In genomic region chr14:31025335-31026075, GRCh38 we compare ENCODE assay signal across 1 cellular context.
TF ChIP-seq lines count a peak whose summit lies in the region.

Gene AP4S1, plus strand, starts transcription at chr14:31025649. Its CDS starts 40,548 bp downstream, at chr14:31066197.

TF ChIP-seq in HepG2, 621 proteins besides CTCF, POLR2A, EP300 and RAD21 (continued from another document and continues in another):
- TF ChIP-seq ZNF441 (CRISPR knock-in tag; IDR thresholded peaks at IDR 0.05; ENCODE audit: borderline replicate concordance) (0 out of 2 replicates have a peak, but pooled peaks have one; percentile 67), ZC3H13 (CRISPR knock-in tag; IDR thresholded peaks at IDR 0.05) (no peak), ZNF501 (CRISPR knock-in tag; IDR thresholded peaks at IDR 0.05) (peak; percentile 86), ISX (CRISPR knock-in tag; conservative IDR thresholded peaks at IDR 0.05) (no peak), CREB1 (IDR thresholded peaks at IDR 0.05) (no peak), CREB1 (CRISPR knock-in tag; IDR thresholded peaks at IDR 0.05) (no peak), CBFB (CRISPR knock-in tag; IDR thresholded peaks at IDR 0.05) (no peak), ZFP36L1 (CRISPR knock-in tag; IDR thresholded peaks at IDR 0.05) (no peak), ZFP90 (CRISPR knock-in tag; IDR thresholded peaks at IDR 0.05; ENCODE audit: borderline replicate concordance) (peak; percentile 82), ZNF891 (CRISPR knock-in tag; IDR thresholded peaks at IDR 0.05) (peak; percentile 93), ZNF253 (CRISPR knock-in tag; IDR thresholded peaks at IDR 0.05; ENCODE audit: borderline replicate concordance) (peak; percentile 83; the same call in 1 of the 2 replicates), ZKSCAN5 (CRISPR knock-in tag; IDR thresholded peaks at IDR 0.05) (no peak), TBX3 (IDR thresholded peaks at IDR 0.05; ENCODE audit: borderline replicate concordance) (no peak), YY1 (IDR thresholded peaks at IDR 0.05; ENCODE audit: insufficient read depth, insufficient replicate concordance, low read depth, low read length) (peak; percentile 99), MEIS2 (CRISPR knock-in tag; IDR thresholded peaks at IDR 0.05) (peak; percentile 84), NRL (CRISPR knock-in tag; IDR thresholded peaks at IDR 0.05; ENCODE audit: borderline replicate concordance) (peak; percentile 98), NR2F1 (CRISPR knock-in tag; IDR thresholded peaks at IDR 0.05) (peak in 1 of 2 experiments; percentile 21; a peak in 1 of 4 replicates), ZNF343 (CRISPR knock-in tag; IDR thresholded peaks at IDR 0.05) (peak; percentile 76), KLF9 (CRISPR knock-in tag; IDR thresholded peaks at IDR 0.05; ENCODE audit: low read depth) (no peak; the same call in 1 of the 2 replicates), NCOR1 (IDR thresholded peaks at IDR 0.05; ENCODE audit: borderline replicate concordance, low read length) (no peak; the same call in 1 of the 2 replicates), GFI1 (CRISPR knock-in tag; IDR thresholded peaks at IDR 0.05; ENCODE audit: borderline replicate concordance) (peak; percentile 69; the same call in 1 of the 2 replicates), ZNF800 (CRISPR knock-in tag; IDR thresholded peaks at IDR 0.05) (no peak), FUBP1 (CRISPR knock-in tag; IDR thresholded peaks at IDR 0.05; ENCODE audit: borderline replicate concordance) (peak; percentile 41; the same call in 1 of the 2 replicates), ZNF430 (CRISPR knock-in tag; IDR thresholded peaks at IDR 0.05) (peak; percentile 93), ZNF337 (CRISPR knock-in tag; IDR thresholded peaks at IDR 0.05; ENCODE audit: borderline replicate concordance, low read depth) (peak; percentile 21; the same call in 1 of the 2 replicates), SSRP1 (CRISPR knock-in tag; IDR thresholded peaks at IDR 0.05) (peak; percentile 58; the same call in 1 of the 2 replicates), ZNF138 (CRISPR knock-in tag; IDR thresholded peaks at IDR 0.05; ENCODE audit: low read depth) (no peak; the same call in 1 of the 2 replicates), MIER3 (CRISPR knock-in tag; IDR thresholded peaks at IDR 0.05; ENCODE audit: borderline replicate concordance) (peak; percentile 42; the same call in 1 of the 2 replicates), ZNF605 (CRISPR knock-in tag; IDR thresholded peaks at IDR 0.05) (peak; percentile 94; the same call in 1 of the 2 replicates), ZNF773 (CRISPR knock-in tag; IDR thresholded peaks at IDR 0.05; ENCODE audit: borderline replicate concordance) (no peak), TP53 (CRISPR knock-in tag; conservative IDR thresholded peaks at IDR 0.05) (0 out of 2 replicates have a peak, but pooled peaks have one; percentile 33), ZNF451 (CRISPR knock-in tag; IDR thresholded peaks at IDR 0.05) (no peak; the same call in 1 of the 2 replicates), MTA1 (CRISPR knock-in tag; IDR thresholded peaks at IDR 0.05; ENCODE audit: borderline replicate concordance) (peak; percentile 85), IKZF1 (IDR thresholded peaks at IDR 0.05) (no peak), ZBTB38 (CRISPR knock-in tag; IDR thresholded peaks at IDR 0.05) (no peak; the same call in 1 of the 2 replicates), TARDBP (CRISPR knock-in tag; IDR thresholded peaks at IDR 0.05) (peak; percentile 31), ZNF572 (CRISPR knock-in tag; IDR thresholded peaks at IDR 0.05) (no peak), CENPT (CRISPR knock-in tag; IDR thresholded peaks at IDR 0.05; ENCODE audit: low read depth) (0 out of 2 replicates have a peak, but pooled peaks have one; percentile 75), ZNF335 (CRISPR knock-in tag; IDR thresholded peaks at IDR 0.05) (peak; percentile 83), ZBTB46 (CRISPR knock-in tag; IDR thresholded peaks at IDR 0.05; ENCODE audit: borderline replicate concordance) (no peak), CHD4 (IDR thresholded peaks at IDR 0.05; ENCODE audit: borderline replicate concordance, low read length) (no peak), ZSCAN31 (CRISPR knock-in tag; IDR thresholded peaks at IDR 0.05; ENCODE audit: low read depth) (0 out of 2 replicates have a peak, but pooled peaks have one; percentile 76), ZNF160 (CRISPR knock-in tag; IDR thresholded peaks at IDR 0.05) (peak; percentile 52)
- TF ChIP-seq, protein P1, sequence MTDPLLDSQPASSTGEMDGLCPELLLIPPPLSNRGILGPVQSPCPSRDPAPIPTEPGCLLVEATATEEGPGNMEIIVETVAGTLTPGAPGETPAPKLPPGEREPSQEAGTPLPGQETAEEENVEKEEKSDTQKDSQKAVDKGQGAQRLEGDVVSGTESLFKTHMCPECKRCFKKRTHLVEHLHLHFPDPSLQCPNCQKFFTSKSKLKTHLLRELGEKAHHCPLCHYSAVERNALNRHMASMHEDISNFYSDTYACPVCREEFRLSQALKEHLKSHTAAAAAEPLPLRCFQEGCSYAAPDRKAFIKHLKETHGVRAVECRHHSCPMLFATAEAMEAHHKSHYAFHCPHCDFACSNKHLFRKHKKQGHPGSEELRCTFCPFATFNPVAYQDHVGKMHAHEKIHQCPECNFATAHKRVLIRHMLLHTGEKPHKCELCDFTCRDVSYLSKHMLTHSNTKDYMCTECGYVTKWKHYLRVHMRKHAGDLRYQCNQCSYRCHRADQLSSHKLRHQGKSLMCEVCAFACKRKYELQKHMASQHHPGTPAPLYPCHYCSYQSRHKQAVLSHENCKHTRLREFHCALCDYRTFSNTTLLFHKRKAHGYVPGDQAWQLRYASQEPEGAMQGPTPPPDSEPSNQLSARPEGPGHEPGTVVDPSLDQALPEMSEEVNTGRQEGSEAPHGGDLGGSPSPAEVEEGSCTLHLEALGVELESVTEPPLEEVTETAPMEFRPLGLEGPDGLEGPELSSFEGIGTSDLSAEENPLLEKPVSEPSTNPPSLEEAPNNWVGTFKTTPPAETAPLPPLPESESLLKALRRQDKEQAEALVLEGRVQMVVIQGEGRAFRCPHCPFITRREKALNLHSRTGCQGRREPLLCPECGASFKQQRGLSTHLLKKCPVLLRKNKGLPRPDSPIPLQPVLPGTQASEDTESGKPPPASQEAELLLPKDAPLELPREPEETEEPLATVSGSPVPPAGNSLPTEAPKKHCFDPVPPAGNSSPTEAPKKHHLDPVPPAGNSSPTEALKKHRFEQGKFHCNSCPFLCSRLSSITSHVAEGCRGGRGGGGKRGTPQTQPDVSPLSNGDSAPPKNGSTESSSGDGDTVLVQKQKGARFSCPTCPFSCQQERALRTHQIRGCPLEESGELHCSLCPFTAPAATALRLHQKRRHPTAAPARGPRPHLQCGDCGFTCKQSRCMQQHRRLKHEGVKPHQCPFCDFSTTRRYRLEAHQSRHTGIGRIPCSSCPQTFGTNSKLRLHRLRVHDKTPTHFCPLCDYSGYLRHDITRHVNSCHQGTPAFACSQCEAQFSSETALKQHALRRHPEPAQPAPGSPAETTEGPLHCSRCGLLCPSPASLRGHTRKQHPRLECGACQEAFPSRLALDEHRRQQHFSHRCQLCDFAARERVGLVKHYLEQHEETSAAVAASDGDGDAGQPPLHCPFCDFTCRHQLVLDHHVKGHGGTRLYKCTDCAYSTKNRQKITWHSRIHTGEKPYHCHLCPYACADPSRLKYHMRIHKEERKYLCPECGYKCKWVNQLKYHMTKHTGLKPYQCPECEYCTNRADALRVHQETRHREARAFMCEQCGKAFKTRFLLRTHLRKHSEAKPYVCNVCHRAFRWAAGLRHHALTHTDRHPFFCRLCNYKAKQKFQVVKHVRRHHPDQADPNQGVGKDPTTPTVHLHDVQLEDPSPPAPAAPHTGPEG (CRISPR knock-in tag; IDR thresholded peaks at IDR 0.05) = no peak
- TF ChIP-seq, protein P2, sequence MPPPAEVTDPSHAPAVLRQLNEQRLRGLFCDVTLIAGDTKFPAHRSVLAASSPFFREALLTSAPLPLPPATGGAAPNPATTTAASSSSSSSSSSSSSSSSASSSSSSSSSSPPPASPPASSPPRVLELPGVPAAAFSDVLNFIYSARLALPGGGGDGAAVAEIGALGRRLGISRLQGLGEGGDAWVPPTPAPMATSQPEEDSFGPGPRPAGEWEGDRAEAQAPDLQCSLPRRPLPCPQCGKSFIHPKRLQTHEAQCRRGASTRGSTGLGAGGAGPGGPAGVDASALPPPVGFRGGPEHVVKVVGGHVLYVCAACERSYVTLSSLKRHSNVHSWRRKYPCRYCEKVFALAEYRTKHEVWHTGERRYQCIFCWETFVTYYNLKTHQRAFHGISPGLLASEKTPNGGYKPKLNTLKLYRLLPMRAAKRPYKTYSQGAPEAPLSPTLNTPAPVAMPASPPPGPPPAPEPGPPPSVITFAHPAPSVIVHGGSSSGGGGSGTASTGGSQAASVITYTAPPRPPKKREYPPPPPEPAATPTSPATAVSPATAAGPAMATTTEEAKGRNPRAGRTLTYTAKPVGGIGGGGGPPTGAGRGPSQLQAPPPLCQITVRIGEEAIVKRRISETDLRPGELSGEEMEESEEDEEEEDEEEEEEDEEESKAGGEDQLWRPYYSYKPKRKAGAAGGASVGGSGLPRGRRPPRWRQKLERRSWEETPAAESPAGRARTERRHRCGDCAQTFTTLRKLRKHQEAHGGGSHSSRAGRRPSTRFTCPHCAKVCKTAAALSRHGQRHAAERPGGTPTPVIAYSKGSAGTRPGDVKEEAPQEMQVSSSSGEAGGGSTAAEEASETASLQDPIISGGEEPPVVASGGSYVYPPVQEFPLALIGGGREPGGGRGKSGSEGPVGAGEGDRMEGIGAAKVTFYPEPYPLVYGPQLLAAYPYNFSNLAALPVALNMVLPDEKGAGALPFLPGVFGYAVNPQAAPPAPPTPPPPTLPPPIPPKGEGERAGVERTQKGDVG (CRISPR knock-in tag; IDR thresholded peaks at IDR 0.05; ENCODE audit: borderline replicate concordance) = peak; percentile 85; the same call in 1 of the 2 replicates
